In genomic region chr19:40407714-40408600, GRCh38 we compare ENCODE assay signal across 24 cellular contexts. TPM values are rescaled to one million over a fixed set of nuclear protein-coding genes. Genes with fewer than 3 reads are reported as not detected.
DNase-seq lines count a peak whose midpoint lies in the region; ATAC-seq and TF ChIP-seq lines count a peak whose summit lies in the region.
"Had no signal": no experiment of that assay in that cellular context is flagged by ENCODE, and none has a peak within 500 bp of the region (broad histone marks: within the 10 kb centered on the region; RNA-seq: fewer than 3 reads in every experiment).

No MANE protein-coding gene starts in this region.

- no peak overlapping the region for H3K4me3 Mint-ChIP-seq in endodermal cell
- no peak overlapping the region for H3K4me3 Mint-ChIP-seq in glutamatergic neuron (ENCODE audit: unreplicated experiment)
- H3K4me3 Mint-ChIP-seq: nephron; stimulated activated effector memory CD8-positive, alpha-beta T cell treated with anti-CD3 and anti-CD28 coated beads, Interleukin-12 subunit alpha, Interleukin-12 subunit beta, amount 100 ng/mL, for 72 hours; T-helper 1 cell treated with Interleukin-12 subunit alpha and Interleukin-12 subunit beta and Interleukin-4 antibody, amounts not matched to agents 30 μg/mL and 1 μg/mL, for 36 hours had no signal

- TF ChIP-seq POLR2A in gastrocnemius medialis (IDR thresholded peaks at IDR 0.05): no peak

- in situ Hi-C loops in gastrocnemius medialis (cut with MboI; ENCODE audit: low sequenced_read_pairs in 4 of 4): no loop called here

- H3K9me3 ChIP-seq in right cardiac atrium (ENCODE audit: control insufficient read depth, low read length) (no peaks in the 10 kb centered on the region), OCI-LY1 (ENCODE audit: low read length) (no peaks in the 10 kb centered on the region), endodermal cell (ENCODE audit: control insufficient read depth, low read length) (no peaks in the 10 kb centered on the region), gastrocnemius medialis (no peaks in the 10 kb centered on the region)
- H3K9me3 ChIP-seq: breast epithelium, thoracic aorta had no signal

- H3F3A ChIP-seq in OCI-LY1 (ENCODE audit: insufficient read depth, low read length): no peaks in the 10 kb centered on the region

- no peak overlapping the region for H3K27ac ChIP-seq in right cardiac atrium (ENCODE audit: low read length)
- peak overlapping the region; percentile 96 for H3K27ac ChIP-seq in OCI-LY1 (ENCODE audit: low read depth, low read length, poor library complexity, severe bottlenecking)
- no peak overlapping the region for H3K27ac ChIP-seq in endodermal cell (ENCODE audit: low read depth, low read length)
- H3K27ac ChIP-seq in gastrocnemius medialis: peak overlapping the region in 3 of 4 donors; percentile 28 to 99 (median 46)
- H3K27ac ChIP-seq: breast epithelium, thoracic aorta had no signal

- H3K9me3 Mint-ChIP-seq in endodermal cell (no peaks in the 10 kb centered on the region), glutamatergic neuron (ENCODE audit: unreplicated experiment) (peaks cover 2% of the 10 kb centered on the region)
- H3K9me3 Mint-ChIP-seq: nephron; stimulated activated effector memory CD8-positive, alpha-beta T cell treated with anti-CD3 and anti-CD28 coated beads, Interleukin-12 subunit alpha, Interleukin-12 subunit beta, amount 100 ng/mL, for 72 hours; T-helper 1 cell treated with Interleukin-12 subunit alpha and Interleukin-12 subunit beta and Interleukin-4 antibody, amounts not matched to agents 30 μg/mL and 1 μg/mL, for 36 hours had no signal

- no peaks in the 10 kb centered on the region for H3K36me3 ChIP-seq in OCI-LY1 (ENCODE audit: insufficient read depth, low read length)
- H3K36me3 ChIP-seq in endodermal cell (ENCODE audit: control insufficient read depth, insufficient read depth, low read length): no peaks in the 10 kb centered on the region
- H3K36me3 ChIP-seq in gastrocnemius medialis: no peaks in the 10 kb centered on the region
- H3K36me3 ChIP-seq: breast epithelium, thoracic aorta had no signal

- no peaks in the 10 kb centered on the region for H3K27me3 ChIP-seq in right cardiac atrium (ENCODE audit: control insufficient read depth, insufficient read depth)
- H3K27me3 ChIP-seq in OCI-LY1 (ENCODE audit: insufficient read depth, low read length): no peaks in the 10 kb centered on the region
- H3K27me3 ChIP-seq in endodermal cell (ENCODE audit: control insufficient read depth, insufficient read depth, low read length, poor library complexity, severe bottlenecking): no peaks in the 10 kb centered on the region
- H3K27me3 ChIP-seq in gastrocnemius medialis: no peaks in the 10 kb centered on the region
- H3K27me3 ChIP-seq: breast epithelium had no signal

- H3K27ac Mint-ChIP-seq in endodermal cell (no peak overlapping the region), glutamatergic neuron (ENCODE audit: unreplicated experiment) (no peak overlapping the region)
- H3K27ac Mint-ChIP-seq: nephron; stimulated activated effector memory CD8-positive, alpha-beta T cell treated with anti-CD3 and anti-CD28 coated beads, Interleukin-12 subunit alpha, Interleukin-12 subunit beta, amount 100 ng/mL, for 72 hours; T-helper 1 cell treated with Interleukin-12 subunit alpha and Interleukin-12 subunit beta and Interleukin-4 antibody, amounts not matched to agents 30 μg/mL and 1 μg/mL, for 36 hours had no signal

- H3K36me3 Mint-ChIP-seq in endodermal cell (ENCODE audit: low read depth) (no peaks in the 10 kb centered on the region), glutamatergic neuron (ENCODE audit: unreplicated experiment) (no peaks in the 10 kb centered on the region)

- DNase-seq in right cardiac atrium (peak in 2 of 3 donors; percentile 49 to 59), left cardiac atrium (no peak), endodermal cell (peak; percentile 48), gastrocnemius medialis (no peak), DMS 273 (lab: John Stamatoyannopoulos, UW; ENCODE audit: unreplicated experiment) (no peak), glutamatergic neuron (no peak), DMS53 treated with DMSO at 0.1 percent for 48 hours (lab: John Stamatoyannopoulos, UW; ENCODE audit: unreplicated experiment) (no peak)
- DNase-seq: activated CD4-positive, alpha-beta T cell treated with anti-CD3 and anti-CD28 coated beads, Interleukin-2, amount 50 U/mL, for 4 hours; activated gamma-delta T cell treated with Interleukin-2 at 50 U/mL for 16 hours; C1 segment of cervical spinal cord; cortex of kidney; DMS153; HCEC 1CT; hypothalamus; kidney glomerular epithelial cell; NCI-H2107; NCI-H510A; SIG-M5 had no signal

- peak overlapping the region; percentile 51 for H3K4me2 ChIP-seq in OCI-LY1 (ENCODE audit: low read length)

- H3K9me2 ChIP-seq in OCI-LY1 (ENCODE audit: low read depth, low read length): no peaks in the 10 kb centered on the region

- no peaks in the 10 kb centered on the region for H3K79me2 ChIP-seq in OCI-LY1 (ENCODE audit: insufficient read depth, low read length)

- peaks cover 1% of the 10 kb centered on the region for H3K4me1 Mint-ChIP-seq in endodermal cell
- peaks cover 6% of the 10 kb centered on the region for H3K4me1 Mint-ChIP-seq in glutamatergic neuron (ENCODE audit: low read depth, unreplicated experiment)

- intact Hi-C loops in right cardiac atrium (cut with DNase I) (no loop called here), left cardiac atrium (cut with DNase I) (no loop called here), gastrocnemius medialis (cut with DNase I; ENCODE audit: low total_unique reads) (no loop called here)

- no peak for TF ChIP-seq CTCF in OCI-LY1 (IDR thresholded peaks at IDR 0.05; ENCODE audit: low read length)
- TF ChIP-seq CTCF in endodermal cell (conservative IDR thresholded peaks at IDR 0.05): no peak
- TF ChIP-seq CTCF in gastrocnemius medialis (IDR thresholded peaks at IDR 0.05 in 4 of 5, conservative IDR thresholded peaks at IDR 0.05 in 1 of 5): no peak
- TF ChIP-seq CTCF in glutamatergic neuron (IDR thresholded peaks at IDR 0.05; ENCODE audit: partially characterized antibody, unreplicated experiment): no peak

- H2AFZ ChIP-seq in OCI-LY1 (ENCODE audit: low read length): no peak overlapping the region

- H3K4me3 ChIP-seq in right cardiac atrium (ENCODE audit: low read length) (no peak overlapping the region), OCI-LY1 (ENCODE audit: low read depth, low read length, poor library complexity, severe bottlenecking) (peak overlapping the region; percentile 18), endodermal cell (ENCODE audit: low read length) (no peak overlapping the region), gastrocnemius medialis (no peak overlapping the region)
- H3K4me3 ChIP-seq: breast epithelium, thoracic aorta had no signal

- H4K20me1 ChIP-seq in OCI-LY1 (ENCODE audit: insufficient read depth, low read length): no peaks in the 10 kb centered on the region

- H3K4me1 ChIP-seq in right cardiac atrium (ENCODE audit: control insufficient read depth, insufficient read depth, low read length) (peaks cover 3% of the 10 kb centered on the region), OCI-LY1 (ENCODE audit: insufficient read depth, low read length, severe bottlenecking) (peaks cover 62% of the 10 kb centered on the region), endodermal cell (ENCODE audit: control insufficient read depth, insufficient read depth, low read length) (no peaks in the 10 kb centered on the region), gastrocnemius medialis (peaks cover 27 to 33% of the 10 kb centered on the region in 2 donors)
- H3K4me1 ChIP-seq: breast epithelium had no signal

- H3K27me3 Mint-ChIP-seq in endodermal cell (ENCODE audit: insufficient read depth): peaks cover 2% of the 10 kb centered on the region
- H3K27me3 Mint-ChIP-seq in glutamatergic neuron (ENCODE audit: unreplicated experiment): peaks cover 1% of the 10 kb centered on the region

- H3K9ac ChIP-seq in OCI-LY1 (ENCODE audit: low read length): peak overlapping the region; percentile 21; the same call in 1 of the 2 replicates
- H3K9ac ChIP-seq in endodermal cell (ENCODE audit: extremely low read depth, low read length, poor library complexity, severe bottlenecking): no peak overlapping the region

- 53% methylated on average over 22 of the region's 22 CpGs for WGBS in right cardiac atrium
- 89 to 90% methylated on average over 12 to 22 of the region's 22 CpGs for WGBS in endodermal cell (ENCODE audit: insufficient coverage in 1 of 2, insufficient read length in 1 of 2), 2 experiments

- ATAC-seq in right cardiac atrium (no peak), left cardiac atrium (no peak), gastrocnemius medialis (no peak)
- ATAC-seq: stimulated activated effector memory CD8-positive, alpha-beta T cell treated with anti-CD3 and anti-CD28 coated beads, Interleukin-12 subunit alpha, Interleukin-12 subunit beta, amount 100 ng/mL, for 72 hours had no signal

RNA-seq across cellular contexts. Expression of gene PRX, which starts 5.2 kb away (rescaled TPM):
- total RNA-seq in right cardiac atrium (1 to 10 TPM; 3.2 to 7.1 (median 4.8) TPM), left cardiac atrium (1 to 10 TPM; 2.8 to 3.6 TPM), endodermal cell (1 to 10 TPM; 3.3 to 6.4 TPM), gastrocnemius medialis (1 to 10 TPM; 2.4 to 4.2 (median 3.2) TPM), glutamatergic neuron (ENCODE audit: unreplicated experiment) (4.7 TPM)
- 5.7 TPM for polyA plus RNA-seq in right cardiac atrium
- polyA plus RNA-seq in endodermal cell (2013, experiment 1 of 2): 4.4 TPM
- polyA plus RNA-seq in endodermal cell (2013, experiment 2 of 2): 3.6 TPM

RNA-seq across cellular contexts. Expression of gene SERTAD1, which starts 17.8 kb away (rescaled TPM):
- total RNA-seq in right cardiac atrium: 10 to 100 TPM in 2 of 4 donors, 1 to 10 TPM in 2; 8.9 to 14.4 (median 9.7) TPM
- polyA plus RNA-seq in right cardiac atrium: 18.4 TPM
- total RNA-seq in left cardiac atrium: 10 to 100 TPM in 1 of 2 donors, 1 to 10 TPM in 1; 9.4 to 17.0 TPM
- 1 to 10 TPM; 4.0 to 4.5 TPM for total RNA-seq in endodermal cell
- polyA plus RNA-seq in endodermal cell (2013, experiment 1 of 2): 3.9 TPM
- 4.5 TPM for polyA plus RNA-seq in endodermal cell (2013, experiment 2 of 2)
- 10 to 100 TPM; 15.3 to 18.3 (median 16.0) TPM for total RNA-seq in gastrocnemius medialis
- total RNA-seq in glutamatergic neuron (ENCODE audit: unreplicated experiment): 3.6 TPM

RNA-seq across cellular contexts. Expression of gene HIPK4, which starts 18.0 kb away (rescaled TPM):
- total RNA-seq in right cardiac atrium: under 1 TPM in 1 of 4 donors, not detected in 3; 0.11 TPM
- polyA plus RNA-seq in right cardiac atrium: 0.05 TPM
- under 1 TPM; 0.09 to 0.10 TPM for total RNA-seq in left cardiac atrium
- total RNA-seq in endodermal cell: under 1 TPM in 1 of 2 donors, not detected in 1; 0.31 TPM
- 0.14 TPM for polyA plus RNA-seq in endodermal cell (2013, experiment 1 of 2)
- polyA plus RNA-seq in endodermal cell (2013, experiment 2 of 2): 0.29 TPM
- total RNA-seq in gastrocnemius medialis: under 1 TPM in 2 of 4 donors, not detected in 2; 0.20 to 0.39 TPM
- not detected for total RNA-seq in glutamatergic neuron (ENCODE audit: unreplicated experiment)
- total RNA-seq: thoracic aorta had no signal

RNA-seq across cellular contexts. Expression of gene SERTAD3, which starts 36.2 kb away (rescaled TPM):
- total RNA-seq in right cardiac atrium: 10 to 100 TPM; 31.5 to 48.2 (median 36.9) TPM
- polyA plus RNA-seq in right cardiac atrium: 36.2 TPM
- total RNA-seq in left cardiac atrium: 10 to 100 TPM; 29.1 to 41.2 TPM
- total RNA-seq in endodermal cell: 10 to 100 TPM; 47.7 to 62.6 TPM
- 23.6 TPM for polyA plus RNA-seq in endodermal cell (2013, experiment 1 of 2)
- 23.0 TPM for polyA plus RNA-seq in endodermal cell (2013, experiment 2 of 2)
- 10 to 100 TPM; 12.7 to 24.4 (median 18.1) TPM for total RNA-seq in gastrocnemius medialis
- 30.1 TPM for total RNA-seq in glutamatergic neuron (ENCODE audit: unreplicated experiment)

RNA-seq across cellular contexts. Expression of gene BLVRB, which starts 57.6 kb away (rescaled TPM):
- total RNA-seq in right cardiac atrium (100 to 1,000 TPM in 1 of 4 donors, 10 to 100 TPM in 3; 72.0 to 102 (median 86.2) TPM), left cardiac atrium (100 to 1,000 TPM in 1 of 2 donors, 10 to 100 TPM in 1; 72.7 to 112 TPM), endodermal cell (10 to 100 TPM; 24.7 to 41.0 TPM), gastrocnemius medialis (100 to 1,000 TPM; 254 to 679 (median 280) TPM), glutamatergic neuron (ENCODE audit: unreplicated experiment) (7.2 TPM)
- polyA plus RNA-seq in right cardiac atrium: 109 TPM
- 18.1 TPM for polyA plus RNA-seq in endodermal cell (2013, experiment 1 of 2)
- polyA plus RNA-seq in endodermal cell (2013, experiment 2 of 2): 18.8 TPM

Comparison
In these comparisons a context has a peak if more than half of its experiments do, and no peak if none do; other contexts are left out.
1. DNase-seq: peak in right cardiac atrium (2 of 3) and endodermal cell (single experiment); none in left cardiac atrium (single experiment), gastrocnemius medialis (0 of 2), DMS 273 (single experiment), glutamatergic neuron (single experiment) and DMS53 treated with DMSO at 0.1 percent for 48 hours (single experiment).
2. H3K27ac ChIP-seq: peak in OCI-LY1 (single experiment) and gastrocnemius medialis (3 of 4); none in right cardiac atrium (single experiment) and endodermal cell (single experiment).